In genomic region chr2:241702155-241702404, GRCh38 we compare ENCODE assay signal across 8 cellular contexts. TPM values are rescaled to one million over a fixed set of nuclear protein-coding genes. Genes with fewer than 3 reads are reported as not detected.
DNase-seq lines count a peak whose midpoint lies in the region; ATAC-seq, FAIRE-seq and TF ChIP-seq lines count a peak whose summit lies in the region.

No MANE protein-coding gene starts in this region.

- H3K9me3 Mint-ChIP-seq in T-cell: no peaks in the 10 kb centered on the region
- no peaks in the 10 kb centered on the region for H3K9me3 Mint-ChIP-seq in naive thymus-derived CD8-positive, alpha-beta T cell

- H3K9me3 ChIP-seq in suprapubic skin: no peaks in the 10 kb centered on the region

- H3K36me3 Mint-ChIP-seq in T-cell: peaks cover 16% of the 10 kb centered on the region
- H3K36me3 Mint-ChIP-seq in naive thymus-derived CD8-positive, alpha-beta T cell: peaks cover 6 to 25% (median 15%) of the 10 kb centered on the region in 3 donors

- FAIRE-seq in GM19239 (lab: Jason Lieb, UNC) (no peak), H54 (lab: Jason Lieb, UNC) (no peak), D721Med (lab: Jason Lieb, UNC) (no peak)

- TF ChIP-seq POLR2A in suprapubic skin (IDR thresholded peaks at IDR 0.05): no peak
- TF ChIP-seq POLR2A in H54 (IDR thresholded peaks at IDR 0.05; ENCODE audit: low read depth, low read length): no peak

- DNase-seq in GM19239 (ENCODE audit: insufficient read length, low spot score): peak; percentile 61
- peak in 28 of 34 experiments; percentile 37 to 84 (median 75) for DNase-seq in T-cell
- DNase-seq in caudate nucleus (lab: John Stamatoyannopoulos, UW): peak in 9 of 61 donors; percentile 58 to 84 (median 74)
- peak in 5 of 10 donors; percentile 67 to 88 (median 86) for DNase-seq in naive thymus-derived CD8-positive, alpha-beta T cell
- DNase-seq in suprapubic skin (ENCODE audit: low spot score in 2 of 2): no peak
- DNase-seq in H54 (ENCODE audit: insufficient read length, low spot score): no peak
- DNase-seq in 8988T: no peak
- no peak for DNase-seq in D721Med (ENCODE audit: insufficient read length, low spot score)

- CTCF ChIA-PET in T-cell (lab: Charles Lee): interaction anchor here (1.0 to 2.4 kb wide), 4 partner anchors 14 to 176 kb away, joined by 3 to 15 read pairs (median 6); partner anchors contain the start of gene DTYMK (in 1 of the 2)

- no peak for TF ChIP-seq EP300 in suprapubic skin (IDR thresholded peaks at IDR 0.05)

- TF ChIP-seq CTCF in suprapubic skin (IDR thresholded peaks at IDR 0.05): no peak
- no peak for TF ChIP-seq CTCF in D721Med (IDR thresholded peaks at IDR 0.05; ENCODE audit: insufficient read depth, missing control alignments)

- H3K4me1 Mint-ChIP-seq in T-cell: peaks cover 21 to 31% (median 26%) of the 10 kb centered on the region in 3 donors
- peaks cover 17 to 34% (median 26%) of the 10 kb centered on the region in 4 donors for H3K4me1 Mint-ChIP-seq in naive thymus-derived CD8-positive, alpha-beta T cell

- peaks cover 24% of the 10 kb centered on the region for H3K4me1 ChIP-seq in suprapubic skin

- H3K27ac Mint-ChIP-seq in T-cell: no peak overlapping the region
- H3K27ac Mint-ChIP-seq in naive thymus-derived CD8-positive, alpha-beta T cell: peak overlapping the region in 3 of 10 donors; percentile 22 to 80 (median 43)

- H3K36me3 ChIP-seq in suprapubic skin: peaks cover 25% of the 10 kb centered on the region

- no peaks in the 10 kb centered on the region for H3K27me3 Mint-ChIP-seq in T-cell
- no peaks in the 10 kb centered on the region for H3K27me3 Mint-ChIP-seq in naive thymus-derived CD8-positive, alpha-beta T cell

- H3K27ac ChIP-seq in caudate nucleus (ENCODE audit: low read depth, low read length): peak overlapping the region; percentile 87
- H3K27ac ChIP-seq in suprapubic skin: peak overlapping the region; percentile 98

- WGBS in suprapubic skin: no CpG with 5 or more reads among the region's 40 CpGs

- no peaks in the 10 kb centered on the region for H3K27me3 ChIP-seq in suprapubic skin

- peak in 1 of 4 experiments; percentile 83 for ATAC-seq in T-cell (replicated peaks in 1 of 4)
- no peak for ATAC-seq in naive thymus-derived CD8-positive, alpha-beta T cell

- peak overlapping the region; percentile 57 to 84 (median 77) for H3K4me3 Mint-ChIP-seq in T-cell
- H3K4me3 Mint-ChIP-seq in naive thymus-derived CD8-positive, alpha-beta T cell: peak overlapping the region in 6 of 10 donors; percentile 76 to 92 (median 86)

- POLR2A ChIA-PET in T-cell (lab: Charles Lee): interaction anchor here in 1 of 2 donors (0.5 to 0.6 kb wide), 2 partner anchors 32 to 142 kb away, joined by 3 read pairs; partner anchors contain the start of gene D2HGDH
- POLR2A ChIA-PET in naive thymus-derived CD8-positive, alpha-beta T cell (lab: Charles Lee): interaction anchor here (0.6 to 7.1 kb wide), 16 partner anchors 10 to 1141 kb away, joined by 3 to 116 read pairs (median 6); partner anchors contain the start of genes ATG4B, D2HGDH, DTYMK and HDLBP

- H3K4me3 ChIP-seq in suprapubic skin: peak overlapping the region; percentile 78

RNA-seq across cellular contexts. Expression of gene ING5, which starts 0.2 kb away (rescaled TPM):
- total RNA-seq in T-cell (10 to 100 TPM; 63.0 to 98.0 (median 77.4) TPM), suprapubic skin (10 to 100 TPM; 32.1 to 94.9 (median 46.4) TPM)
- 10 to 100 TPM; 73.1 to 80.8 TPM for total RNA-seq in naive thymus-derived CD8-positive, alpha-beta T cell
- polyA plus RNA-seq in naive thymus-derived CD8-positive, alpha-beta T cell: 10 to 100 TPM; 16.4 to 23.5 (median 17.4) TPM

RNA-seq across cellular contexts. Expression of gene DTYMK, which starts 15.5 kb away (rescaled TPM):
- total RNA-seq in T-cell (10 to 100 TPM; 11.6 to 23.6 (median 18.2) TPM), suprapubic skin (10 to 100 TPM; 14.6 to 29.1 (median 18.2) TPM)
- total RNA-seq in naive thymus-derived CD8-positive, alpha-beta T cell: 10 to 100 TPM; 19.8 to 21.2 TPM
- polyA plus RNA-seq in naive thymus-derived CD8-positive, alpha-beta T cell: 10 to 100 TPM; 36.3 to 40.7 (median 38.6) TPM

RNA-seq across cellular contexts. Expression of gene D2HGDH, which starts 32.4 kb away (rescaled TPM):
- total RNA-seq in T-cell (10 to 100 TPM; 48.6 to 58.3 (median 54.0) TPM), suprapubic skin (100 to 1,000 TPM in 1 of 4 donors, 10 to 100 TPM in 3; 37.7 to 160 (median 62.2) TPM)
- 10 to 100 TPM; 47.6 to 51.6 TPM for total RNA-seq in naive thymus-derived CD8-positive, alpha-beta T cell
- 1 to 10 TPM; 1.5 to 6.8 (median 2.7) TPM for polyA plus RNA-seq in naive thymus-derived CD8-positive, alpha-beta T cell

Comparison
In these comparisons a context has a peak if more than half of its experiments do, and no peak if none do; other contexts are left out.
1. DNase-seq: peak in GM19239 (single experiment) and T-cell (28 of 34); none in suprapubic skin (0 of 2), H54 (single experiment), 8988T (single experiment) and D721Med (single experiment).